ENCODE assay signal across 15 cellular contexts in genomic region chr17:45902892-45903346, GRCh38. TPM values are rescaled to one million over a fixed set of nuclear protein-coding genes. Genes with fewer than 3 reads are reported as not detected.
DNase-seq lines count a peak whose midpoint lies in the region; TF ChIP-seq lines count a peak whose summit lies in the region.
"Had no signal": no experiment of that assay in that cellular context is flagged by ENCODE, and none has a peak within 500 bp of the region (broad histone marks: within the 10 kb centered on the region; RNA-seq: fewer than 3 reads in every experiment).

No MANE protein-coding gene starts in this region.

- peaks cover 23% of the 10 kb centered on the region for H3K36me3 Mint-ChIP-seq in brain

- no peak overlapping the region for H3K4me3 Mint-ChIP-seq in brain
- H3K4me3 Mint-ChIP-seq: activated B cell treated with CpG ODN at 0.5 μM for 24 hours had no signal

- in situ Hi-C loops in transverse colon (cut with MboI; ENCODE audit: low pct_ligation_motif_present in 1 of 4, low pct_unique_long_range_greater_than_20kb in 1 of 4, low sequenced_read_pairs in 3 of 4), result no loop called here

- H3K9ac ChIP-seq in parathyroid adenoma, result no peak overlapping the region

- no peaks in the 10 kb centered on the region for H3K79me2 ChIP-seq in parathyroid adenoma
- H3K79me2 ChIP-seq: hepatocyte had no signal

- H2AFZ ChIP-seq in parathyroid adenoma, result peak overlapping the region; percentile 47
- H2AFZ ChIP-seq: hepatocyte had no signal

- H3K4me1 ChIP-seq in parathyroid adenoma (peaks cover 20% of the 10 kb centered on the region), transverse colon (no peaks in the 10 kb centered on the region)

- H3K27me3 ChIP-seq in parathyroid adenoma (ENCODE audit: control insufficient read depth, insufficient read depth, low read length), result no peaks in the 10 kb centered on the region
- H3K27me3 ChIP-seq in transverse colon, result peaks cover 55% of the 10 kb centered on the region

- H3K27ac Mint-ChIP-seq in brain, result peak overlapping the region in 4 of 5 experiments; percentile 12 to 63 (median 22)
- H3K27ac Mint-ChIP-seq: activated B cell treated with CpG ODN at 0.5 μM for 24 hours had no signal

- no peaks in the 10 kb centered on the region for H3K9me3 ChIP-seq in parathyroid adenoma (ENCODE audit: control insufficient read depth, low read length)
- no peaks in the 10 kb centered on the region for H3K9me3 ChIP-seq in transverse colon
- H3K9me3 ChIP-seq: suprapubic skin had no signal

- no peak for TF ChIP-seq POLR2A in transverse colon (IDR thresholded peaks at IDR 0.05)

- TF ChIP-seq CTCF in brain (conservative IDR thresholded peaks at IDR 0.05) (no peak), parathyroid adenoma (IDR thresholded peaks at IDR 0.05) (no peak), coronary artery (IDR thresholded peaks at IDR 0.05) (no peak), transverse colon (IDR thresholded peaks at IDR 0.05) (no peak)

- WGBS in transverse colon (ENCODE audit: low coverage in 1 of 2), 2 donors, result 45% methylated on average over 7 of the region's 7 CpGs; no CpG with 5 or more reads in 1 of the 2 donors

- peaks cover 40% of the 10 kb centered on the region for H3K27me3 Mint-ChIP-seq in brain

- peak overlapping the region; percentile 49 for H3K4me2 ChIP-seq in parathyroid adenoma (ENCODE audit: low read length)
- H3K4me2 ChIP-seq: hepatocyte had no signal

- H3K9me3 Mint-ChIP-seq in brain, result peaks cover 0 to under 1% (median 0%) of the 10 kb centered on the region in 5 experiments
- H3K9me3 Mint-ChIP-seq: activated B cell treated with CpG ODN at 0.5 μM for 24 hours had no signal

- H3K4me1 Mint-ChIP-seq in brain, result peaks cover 51% of the 10 kb centered on the region

- DNase-seq in ELF-1 (ENCODE audit: low read depth, low spot score), result peak; percentile 28
- peak; percentile 88 for DNase-seq in NCI-H2081 treated with DMSO at 0.1 percent for 48 hours (lab: John Stamatoyannopoulos, UW)
- DNase-seq in coronary artery (ENCODE audit: low spot score), result no peak
- DNase-seq in transverse colon, result no peak
- no peak for DNase-seq in NCI-H1417 treated with DMSO at 0.1 percent for 48 hours (lab: John Stamatoyannopoulos, UW)
- no peak for DNase-seq in T-helper 2 cell
- DNase-seq: activated B cell treated with CpG ODN at 0.5 μM for 24 hours, aorta, NCI-H1694, RPMI8226 had no signal

- H3K4me3 ChIP-seq in parathyroid adenoma (ENCODE audit: low read depth, low read length) (peak overlapping the region; percentile 46), coronary artery (no peak overlapping the region), transverse colon (no peak overlapping the region)
- H3K4me3 ChIP-seq: hepatocyte, suprapubic skin had no signal

- TF ChIP-seq EP300 in transverse colon (IDR thresholded peaks at IDR 0.05; ENCODE audit: low read depth), result no peak

- peak overlapping the region; percentile 4 for H3K27ac ChIP-seq in parathyroid adenoma
- no peak overlapping the region for H3K27ac ChIP-seq in coronary artery
- no peak overlapping the region for H3K27ac ChIP-seq in transverse colon
- H3K27ac ChIP-seq: hepatocyte, suprapubic skin had no signal

- intact Hi-C loops in transverse colon (cut with DNase I; ENCODE audit: low total_unique reads), result no loop called here

- H3K36me3 ChIP-seq in parathyroid adenoma (ENCODE audit: control insufficient read depth, insufficient read depth, low read length) (no peaks in the 10 kb centered on the region), transverse colon (no peaks in the 10 kb centered on the region)
- H3K36me3 ChIP-seq: suprapubic skin had no signal

RNA-seq across cellular contexts. Expression of gene MAPT, which starts 8.6 kb away (rescaled TPM):
- 154 TPM for polyA plus RNA-seq in brain (ENCODE audit: insufficient read depth, low read depth, low replicate concordance)
- 1 to 10 TPM; 1.7 to 2.3 (median 1.8) TPM for total RNA-seq in transverse colon

RNA-seq across cellular contexts. Expression of gene SPPL2C, which starts 58.2 kb away (rescaled TPM):
- not detected for polyA plus RNA-seq in brain (ENCODE audit: insufficient read depth, low read depth, low replicate concordance)
- total RNA-seq in transverse colon, result not detected
- total RNA-seq: activated B cell treated with CpG ODN at 0.5 μM for 24 hours, aorta, endothelial cell of umbilical vein, hepatocyte, suprapubic skin had no signal
- polyA plus RNA-seq: aorta, endothelial cell of umbilical vein, hepatocyte had no signal

Comparison
In these comparisons a context has a peak if more than half of its experiments do, and no peak if none do; other contexts are left out.
1. DNase-seq: peak in ELF-1 (single experiment) and NCI-H2081 treated with DMSO at 0.1 percent for 48 hours (single experiment); none in coronary artery (single experiment), transverse colon (single experiment), NCI-H1417 treated with DMSO at 0.1 percent for 48 hours (single experiment) and T-helper 2 cell (0 of 5).